In the genomic region with DNA sequence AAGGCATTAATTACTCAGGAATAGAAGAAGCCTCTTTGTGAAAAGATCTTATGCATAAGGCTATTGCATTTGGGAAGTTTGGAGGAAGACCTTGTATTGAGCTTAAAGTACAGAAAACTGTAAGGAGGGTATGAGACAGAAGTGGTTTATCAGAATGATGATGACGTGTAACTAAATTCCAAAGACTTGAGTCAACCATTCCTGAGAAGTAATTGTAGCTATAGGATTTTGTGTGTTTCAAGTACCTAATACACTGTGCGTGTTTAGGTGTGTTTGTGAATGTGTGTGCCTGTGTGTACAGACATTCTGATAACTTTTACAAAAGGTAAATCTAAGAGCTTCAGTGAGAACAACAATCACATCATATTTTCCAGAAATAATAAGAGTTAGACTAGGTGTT, we compare ENCODE assay signal across 18 cellular contexts. TPM values are rescaled to one million over a fixed set of nuclear protein-coding genes. Genes with fewer than 3 reads are reported as not detected.
"Had no signal": no experiment of that assay in that cellular context is flagged by ENCODE, and none has a peak within 500 bp of the region (broad histone marks: within the 10 kb centered on the region; RNA-seq: fewer than 3 reads in every experiment).

No MANE protein-coding gene starts in this region.

- H2AFZ ChIP-seq: hepatocyte had no signal

- H3K4me2 ChIP-seq: hepatocyte had no signal

- H3K27ac ChIP-seq: hepatocyte, left ventricle myocardium inferior, VCaP had no signal

- H3K79me2 ChIP-seq: hepatocyte had no signal

- H3K4me1 ChIP-seq: left ventricle myocardium inferior had no signal

- DNase-seq: activated CD4-positive, alpha-beta T cell treated with anti-CD3 and anti-CD28 coated beads for 1 hour; activated CD4-positive, alpha-beta T cell treated with anti-CD3 and anti-CD28 coated beads, Interleukin-2, amount 50 U/mL, for 4 hours; activated naive CD4-positive, alpha-beta T cell treated with anti-CD3 and anti-CD28 coated beads for 36 hours; activated naive CD8-positive, alpha-beta T cell treated with anti-CD3 and anti-CD28 coated beads, Interleukin-2, amount 50 U/mL, for 24 hours; activated T-cell treated with anti-CD3 and anti-CD28 coated beads for 4 hours; aorta; erythroblast; islet precursor cell; left ventricle myocardium inferior; mesendoderm; stimulated activated CD4-positive, alpha-beta T cell treated with anti-CD3 and anti-CD28 coated beads, Interleukin-15, amount 100 ng/mL, for 24 hours; stimulated activated CD4-positive, alpha-beta T cell treated with anti-CD3 and anti-CD28 coated beads, Interleukin-4, amount 100 ng/mL, for 24 hours; stimulated activated naive CD4-positive, alpha-beta T cell treated with Interleukin-2 at 50 U/mL for 16 hours; T1000 had no signal

- H3K27me3 ChIP-seq: hepatocyte had no signal

- ATAC-seq: activated naive CD8-positive, alpha-beta T cell treated with anti-CD3 and anti-CD28 coated beads, Interleukin-2, amount 50 U/mL, for 24 hours; activated T-helper 17 cell treated with anti-CD3 and anti-CD28 coated beads, Interleukin-2, amount 50 U/mL, for 72 hours; natural killer cell treated with Interleukin-12 subunit alpha and Interleukin-12 subunit beta and Interleukin-15 and Interleukin-18, amount 100 ng/mL, for 72 hours had no signal

- H3K4me3 ChIP-seq: hepatocyte, left ventricle myocardium inferior had no signal

- H3K36me3 ChIP-seq: left ventricle myocardium inferior had no signal

RNA-seq across cellular contexts. Expression of gene IRX2, which starts 46.5 kb away (rescaled TPM):
- total RNA-seq: activated naive CD4-positive, alpha-beta T cell treated with anti-CD3 and anti-CD28 coated beads for 36 hours; activated T-helper 17 cell treated with anti-CD3 and anti-CD28 coated beads, Interleukin-2, amount 50 U/mL, for 72 hours; natural killer cell treated with Interleukin-12 subunit alpha and Interleukin-12 subunit beta and Interleukin-15 and Interleukin-18, amount 100 ng/mL, for 72 hours had no signal
